Comparison of ENCODE assay signal across 15 cellular contexts in genomic region chr1:87150143-87150542, GRCh38.
"Had no signal": no experiment of that assay in that cellular context is flagged by ENCODE, and none has a peak within 500 bp of the region (broad histone marks: within the 10 kb centered on the region; RNA-seq: fewer than 3 reads in every experiment).

No MANE protein-coding gene starts in this region.

- H3K9me3 ChIP-seq: left lung, mucosa of descending colon, transverse colon had no signal

- H3K79me2 ChIP-seq: parathyroid adenoma had no signal

- H3K4me1 ChIP-seq: parathyroid adenoma had no signal

- H3K27me3 ChIP-seq: transverse colon had no signal

- DNase-seq: activated CD4-positive, alpha-beta T cell treated with anti-CD3 and anti-CD28 coated beads, Interleukin-2, amount 50 U/mL, for 1 hour; activated CD8-positive, alpha-beta memory T cell treated with anti-CD3 and anti-CD28 coated beads for 24 hours; activated naive CD8-positive, alpha-beta T cell treated with anti-CD3 and anti-CD28 coated beads, Interleukin-2, amount 10 ng/mL, durations not matched to agents 7 days and 5 days; anterior cingulate cortex; cerebellar nuclear complex; effector memory CD8-positive, alpha-beta T cell; left lung; mucosa of descending colon; naive thymus-derived CD8-positive, alpha-beta T cell; stimulated activated CD4-positive, alpha-beta T cell treated with anti-CD3 and anti-CD28 coated beads, Interleukin-15, amount 100 ng/mL, for 24 hours; stimulated activated CD4-positive, alpha-beta T cell treated with anti-CD3 and anti-CD28 coated beads, Interleukin-4, amount 100 ng/mL, for 24 hours; stimulated activated naive CD4-positive, alpha-beta T cell; T-helper 9 cell; transverse colon had no signal

- H3K9ac ChIP-seq: parathyroid adenoma had no signal

- H3K27ac ChIP-seq: parathyroid adenoma had no signal

- H3K36me3 ChIP-seq: left lung, transverse colon had no signal

- H3K4me3 ChIP-seq: left lung, mucosa of descending colon, transverse colon had no signal

- H2AFZ ChIP-seq: parathyroid adenoma had no signal
